Comparison of ENCODE assay signal across 11 cellular contexts in genomic region chr5:168317521-168318147, GRCh38. TPM values are rescaled to one million over a fixed set of nuclear protein-coding genes. Genes with fewer than 3 reads are reported as not detected.
DNase-seq lines count a peak whose midpoint lies in the region; ATAC-seq, FAIRE-seq and TF ChIP-seq lines count a peak whose summit lies in the region.
"Had no signal": no experiment of that assay in that cellular context is flagged by ENCODE, and none has a peak within 500 bp of the region (broad histone marks: within the 10 kb centered on the region; RNA-seq: fewer than 3 reads in every experiment).

No MANE protein-coding gene starts in this region.

- H3K27ac ChIP-seq in AG04450 (ENCODE audit: low read depth, low read length) (peak overlapping the region; percentile 97), kidney (ENCODE audit: low read depth in 2 of 2, low read length in 2 of 2) (peak overlapping the region; percentile 80 to 96)

- H3K4me3 Mint-ChIP-seq in activated T-cell treated with anti-CD3 and anti-CD28 coated beads, Interleukin-2, amount 50 U/mL, for 72 hours = no peak overlapping the region
- H3K4me3 Mint-ChIP-seq: activated naive CD4-positive, alpha-beta T cell treated with anti-CD3 and anti-CD28 coated beads, Interleukin-2, amount 50 U/mL, for 24 hours had no signal

- H3K9me3 ChIP-seq in AG04450 (ENCODE audit: control insufficient read depth, insufficient read depth, low read length) = no peaks in the 10 kb centered on the region
- H3K9me3 ChIP-seq in kidney (ENCODE audit: control insufficient read depth in 1 of 2, low read length in 2 of 2) = no peaks in the 10 kb centered on the region

- no peak for FAIRE-seq in kidney (lab: Jason Lieb, UNC)

- H3K4me3 ChIP-seq in AG04450 (ENCODE audit: low read depth, low read length) (no peak overlapping the region), kidney (ENCODE audit: low read length in 2 of 2) (no peak overlapping the region)

- H3K4me1 ChIP-seq in kidney (ENCODE audit: control insufficient read depth in 1 of 2, insufficient read depth in 1 of 2, low read depth in 1 of 2, low read length in 2 of 2) = peaks cover 35 to 44% of the 10 kb centered on the region in 2 donors

- H3K36me3 ChIP-seq in kidney (ENCODE audit: control insufficient read depth in 1 of 2, insufficient read depth in 2 of 2, low read length in 2 of 2) = no peaks in the 10 kb centered on the region

- no peaks in the 10 kb centered on the region for H3K4me1 Mint-ChIP-seq in activated T-cell treated with anti-CD3 and anti-CD28 coated beads, Interleukin-2, amount 50 U/mL, for 72 hours (ENCODE audit: low read depth)
- H3K4me1 Mint-ChIP-seq: activated naive CD4-positive, alpha-beta T cell treated with anti-CD3 and anti-CD28 coated beads, Interleukin-2, amount 50 U/mL, for 24 hours had no signal

- no peak for ATAC-seq in activated T-cell treated with anti-CD3 and anti-CD28 coated beads, Interleukin-2, amount 50 U/mL, for 72 hours (replicated peaks in 1 of 2)
- ATAC-seq in HG03354 (IDR thresholded peaks at IDR 0.05; ENCODE audit: poor library complexity, severe bottlenecking, unreplicated experiment) (no peak), GM18873 (IDR thresholded peaks at IDR 0.05; ENCODE audit: low FRiP score, unreplicated experiment) (no peak)

- DNase-seq in AG04450 (ENCODE audit: low read depth, low spot score) (peak; percentile 96), HT1080 (ENCODE audit: low read depth) (peak; percentile 97), amniotic epithelial cell (ENCODE audit: low read depth) (peak; percentile 99), kidney (no peak), NCI-H187 (lab: John Stamatoyannopoulos, UW) (no peak)
- DNase-seq in activated T-cell treated with anti-CD3 and anti-CD28 coated beads, Interleukin-2, amount 50 U/mL, for 72 hours = no peak
- DNase-seq: NCI-H1105 treated with DMSO at 0.1 percent for 48 hours; stimulated activated CD4-positive, alpha-beta T cell treated with anti-CD3 and anti-CD28 coated beads, Interleukin-4, amount 100 ng/mL, for 24 hours had no signal

- intact Hi-C loops in kidney (cut with DNase I) = no loop called here

- H3K36me3 Mint-ChIP-seq in activated T-cell treated with anti-CD3 and anti-CD28 coated beads, Interleukin-2, amount 50 U/mL, for 72 hours (ENCODE audit: insufficient read depth in 2 of 2) = no peaks in the 10 kb centered on the region
- H3K36me3 Mint-ChIP-seq: activated naive CD4-positive, alpha-beta T cell treated with anti-CD3 and anti-CD28 coated beads, Interleukin-2, amount 50 U/mL, for 24 hours had no signal

- H3K27ac Mint-ChIP-seq in activated T-cell treated with anti-CD3 and anti-CD28 coated beads, Interleukin-2, amount 50 U/mL, for 72 hours = no peak overlapping the region
- H3K27ac Mint-ChIP-seq: activated naive CD4-positive, alpha-beta T cell treated with anti-CD3 and anti-CD28 coated beads, Interleukin-2, amount 50 U/mL, for 24 hours had no signal

- TF ChIP-seq CTCF in AG04450 (IDR thresholded peaks at IDR 0.05; ENCODE audit: low read depth, low read length) (no peak), kidney (IDR thresholded peaks at IDR 0.05; ENCODE audit: borderline replicate concordance, extremely low read depth, insufficient read depth) (no peak)

- POLR2A ChIA-PET in AG04450 (lab: Yijun Ruan, JAX) = interaction anchor here (1.0 kb wide), 1 partner anchor 22 kb away, joined by 3 read pairs; no protein-coding TSS in a partner anchor

- peak overlapping the region in 1 of 2 donors; percentile 2 for H3K9ac ChIP-seq in kidney (ENCODE audit: low read length in 2 of 2)

- H3K27me3 Mint-ChIP-seq in activated T-cell treated with anti-CD3 and anti-CD28 coated beads, Interleukin-2, amount 50 U/mL, for 72 hours (ENCODE audit: low read depth) = no peaks in the 10 kb centered on the region
- H3K27me3 Mint-ChIP-seq: activated naive CD4-positive, alpha-beta T cell treated with anti-CD3 and anti-CD28 coated beads, Interleukin-2, amount 50 U/mL, for 24 hours had no signal

- no peaks in the 10 kb centered on the region for H3K27me3 ChIP-seq in AG04450 (ENCODE audit: control insufficient read depth, insufficient read depth, low read length)

- H3K9me3 Mint-ChIP-seq in activated T-cell treated with anti-CD3 and anti-CD28 coated beads, Interleukin-2, amount 50 U/mL, for 72 hours = no peaks in the 10 kb centered on the region
- H3K9me3 Mint-ChIP-seq: activated naive CD4-positive, alpha-beta T cell treated with anti-CD3 and anti-CD28 coated beads, Interleukin-2, amount 50 U/mL, for 24 hours had no signal

- CTCF ChIA-PET in AG04450 (lab: Charles Lee) = interaction anchor here (1.0 to 3.0 kb wide), 4 partner anchors 22 to 48 kb away, joined by 3 to 19 read pairs (median 5); no protein-coding TSS in a partner anchor

RNA-seq across cellular contexts. Expression of gene WWC1, which starts 26.2 kb away (rescaled TPM):
- polyA plus RNA-seq in AG04450 (2011; rRNA removed) = 4.3 and 5.2 TPM in 2 replicates
- 10.3 and 17.1 TPM in 2 replicates for polyA minus RNA-seq in AG04450 (2011; rRNA and poly(A)+ RNA removed)
- total RNA-seq in HT1080 (2014; rRNA removed; shearing (Covaris generic)) = 48.7 and 52.8 TPM in 2 replicates
- polyA plus RNA-seq in HT1080 (2015; cell fraction: cytosol; rRNA removed) = 22.7 and 24.4 TPM in 2 replicates
- polyA plus RNA-seq in HT1080 (2015; cell fraction: nucleus; rRNA removed) = 17.7 and 19.2 TPM in 2 replicates
- total RNA-seq in kidney = 174 TPM
- polyA plus RNA-seq in kidney (ENCODE audit: insufficient read depth, low read depth, low replicate concordance) = 74.4 TPM
- total RNA-seq in activated T-cell treated with anti-CD3 and anti-CD28 coated beads, Interleukin-2, amount 50 U/mL, for 72 hours = under 1 TPM in 1 of 2 donors, not detected in 1; 0.35 TPM

Comparison
In these comparisons a context has a peak if more than half of its experiments do, and no peak if none do; other contexts are left out.
1. DNase-seq: peak in AG04450 (single experiment), HT1080 (single experiment) and amniotic epithelial cell (single experiment); none in kidney (single experiment), NCI-H187 (0 of 2) and activated T-cell treated with anti-CD3 and anti-CD28 coated beads, Interleukin-2, amount 50 U/mL, for 72 hours (0 of 2).
2. RNA of gene WWC1, which starts 26.2 kb away (total RNA-seq): 174 TPM in kidney (single experiment) and 48.7 to 52.8 TPM in HT1080; 0.35 TPM in activated T-cell treated with anti-CD3 and anti-CD28 coated beads, Interleukin-2, amount 50 U/mL, for 72 hours; every median in the first group is over 10 times any median in the second.